8 cellular contexts compared by ENCODE assay signal in the genomic region with DNA sequence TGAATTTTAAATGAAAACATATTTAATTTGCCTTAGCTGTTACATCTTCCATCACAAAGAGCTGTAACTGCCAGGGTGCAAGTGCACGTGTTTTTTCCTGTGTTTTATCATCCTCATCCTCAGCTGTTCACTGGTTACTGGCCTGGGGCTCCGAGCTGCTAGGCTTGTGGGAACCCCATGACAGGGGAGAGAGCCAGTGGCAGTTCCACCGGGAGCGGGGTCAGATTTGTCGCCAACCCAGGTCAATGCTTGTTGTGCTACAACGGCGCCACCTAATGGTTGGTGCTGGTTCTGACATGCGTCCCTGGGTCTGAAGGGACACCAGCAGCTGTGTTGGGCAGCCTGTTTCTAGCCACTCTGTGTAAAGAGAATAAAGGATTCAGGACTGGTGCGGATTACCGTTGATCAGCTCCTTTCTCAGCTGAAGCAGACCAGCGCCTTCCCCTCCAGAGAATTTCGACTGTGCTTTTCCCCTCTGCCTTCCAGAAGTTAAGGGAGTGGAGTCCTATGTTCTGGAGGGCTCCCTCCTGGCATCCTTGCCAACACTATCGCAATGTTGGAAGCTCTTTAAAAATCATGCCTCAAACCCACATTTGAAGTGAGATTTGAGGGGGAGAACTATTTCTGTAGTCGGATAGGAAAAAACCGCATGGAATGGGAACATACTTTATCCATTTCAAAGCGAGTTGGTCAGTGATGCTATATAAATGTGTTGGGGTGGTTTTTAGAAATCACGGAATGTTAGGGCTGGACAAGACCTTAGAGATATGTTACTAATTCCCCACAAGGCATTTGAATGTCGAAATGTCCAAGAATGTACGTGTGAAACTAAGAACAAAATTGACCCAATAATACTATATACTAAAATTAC. TPM values are rescaled to one million over a fixed set of nuclear protein-coding genes. Genes with fewer than 3 reads are reported as not detected.
DNase-seq lines count a peak whose midpoint lies in the region; ATAC-seq and TF ChIP-seq lines count a peak whose summit lies in the region.

No MANE protein-coding gene starts in this region.

- ATAC-seq in GM18867 (IDR thresholded peaks at IDR 0.05; ENCODE audit: unreplicated experiment): peak; percentile 86
- peak; percentile 83 for ATAC-seq in HG03196 (IDR thresholded peaks at IDR 0.05; ENCODE audit: unreplicated experiment)
- ATAC-seq in left lung: peak; percentile 98

- H3K27me3 ChIP-seq in left lung: no peaks in the 10 kb centered on the region

- H3K4me1 ChIP-seq in left lung: peaks cover 0 to 6% of the 10 kb centered on the region in 2 donors

- no peak overlapping the region for H3K4me3 ChIP-seq in left lung

- H3K9me3 ChIP-seq in left lung: no peaks in the 10 kb centered on the region

- DNase-seq in AG09319 (ENCODE audit: extremely low read depth, low read depth) (peak; percentile 51), NCI-H345 treated with DMSO at 0.1 percent for 48 hours (lab: John Stamatoyannopoulos, UW; ENCODE audit: unreplicated experiment) (peak; percentile 69), cerebellar cortex (ENCODE audit: low spot score) (peak; percentile 86), left lung (peak; percentile 89 to 91)
- DNase-seq in activated CD4-positive, CD25-positive, alpha-beta regulatory T cell treated with anti-CD3 and anti-CD28 coated beads, Interleukin-2, amount 50 U/mL, for 72 hours: peak; percentile 91
- DNase-seq in stimulated activated CD4-positive, alpha-beta T cell treated with anti-CD3 and anti-CD28 coated beads, Interleukin-4, amount 100 ng/mL, for 24 hours: peak; percentile 94

- no peaks in the 10 kb centered on the region for H3K36me3 ChIP-seq in left lung

- no peak overlapping the region for H3K27ac ChIP-seq in left lung

- TF ChIP-seq CTCF in AG09319 (IDR thresholded peaks at IDR 0.05; ENCODE audit: low read depth, low read length) (peak; percentile 92), left lung (IDR thresholded peaks at IDR 0.05) (peak; percentile 93 to 94)

- intact Hi-C loops in left lung (cut with DNase I): loop anchor here in 1 of 2 donors (2.0 to 10.0 kb wide), 3 partner anchors 83 to 397 kb away; no protein-coding TSS in a partner anchor

RNA-seq across cellular contexts. Expression of a gene that starts 32.1 kb away (rescaled TPM):
- total RNA-seq in left lung: 1 to 10 TPM; 2.1 to 2.7 TPM

RNA-seq across cellular contexts. Expression of a gene that starts 52.7 kb away (rescaled TPM):
- total RNA-seq in left lung: 1 to 10 TPM; 1.9 to 4.1 TPM
